ENCODE assay signal across 24 cellular contexts in genomic region chr14:85987292-85987691, GRCh38.
"Had no signal": no experiment of that assay in that cellular context is flagged by ENCODE, and none has a peak within 500 bp of the region (broad histone marks: within the 10 kb centered on the region; RNA-seq: fewer than 3 reads in every experiment).

No MANE protein-coding gene starts in this region.

- DNase-seq: dorsolateral prefrontal cortex; effector CD4-positive, alpha-beta T cell; foreskin fibroblast; gastrocnemius medialis; head of caudate nucleus; kidney; left lung; mesenchymal stem cell; naive thymus-derived CD8-positive, alpha-beta T cell; nephron progenitor cell; nucleus accumbens; sigmoid colon; stimulated activated CD4-positive, alpha-beta T cell treated with anti-CD3 and anti-CD28 coated beads, Interleukin-2, amount 100 ng/mL, for 24 hours; stimulated activated CD4-positive, alpha-beta T cell treated with anti-CD3 and anti-CD28 coated beads, Interleukin-4, amount 100 ng/mL, for 24 hours; stimulated activated naive CD4-positive, alpha-beta T cell treated with Interleukin-2 at 50 U/mL for 16 hours; stomach; testis; tibial artery had no signal

- H3K9me3 Mint-ChIP-seq: nephron progenitor cell; stimulated activated effector memory CD8-positive, alpha-beta T cell treated with anti-CD3 and anti-CD28 coated beads, Interleukin-12 subunit alpha, Interleukin-12 subunit beta, amount 100 ng/mL, for 72 hours; type B pancreatic cell had no signal

- H3K4me3 ChIP-seq: dorsolateral prefrontal cortex, gastrocnemius medialis, left lung, prostate gland, right atrium auricular region, sigmoid colon, stomach, testis, tibial artery had no signal

- H3K27ac Mint-ChIP-seq: naive thymus-derived CD8-positive, alpha-beta T cell; stimulated activated effector memory CD8-positive, alpha-beta T cell treated with anti-CD3 and anti-CD28 coated beads, Interleukin-12 subunit alpha, Interleukin-12 subunit beta, amount 100 ng/mL, for 72 hours; type B pancreatic cell had no signal

- FAIRE-seq: colon, kidney had no signal

- H3K27me3 Mint-ChIP-seq: naive thymus-derived CD8-positive, alpha-beta T cell; type B pancreatic cell had no signal

- H3K36me3 Mint-ChIP-seq: stimulated activated effector memory CD8-positive, alpha-beta T cell treated with anti-CD3 and anti-CD28 coated beads, Interleukin-12 subunit alpha, Interleukin-12 subunit beta, amount 100 ng/mL, for 72 hours; type B pancreatic cell had no signal

- H3K27ac ChIP-seq: dorsolateral prefrontal cortex, epithelial cell of prostate, gastrocnemius medialis, left lung, prostate gland, right atrium auricular region, sigmoid colon, stomach, testis, tibial artery had no signal

- H3K4me1 Mint-ChIP-seq: nephron progenitor cell; stimulated activated effector memory CD8-positive, alpha-beta T cell treated with anti-CD3 and anti-CD28 coated beads, Interleukin-12 subunit alpha, Interleukin-12 subunit beta, amount 100 ng/mL, for 72 hours had no signal

- H3K4me1 ChIP-seq: gastrocnemius medialis, left lung, prostate gland, right atrium auricular region, sigmoid colon, stomach, testis, tibial artery had no signal

- H3K4me3 Mint-ChIP-seq: naive thymus-derived CD8-positive, alpha-beta T cell; nephron progenitor cell; stimulated activated effector memory CD8-positive, alpha-beta T cell treated with anti-CD3 and anti-CD28 coated beads, Interleukin-12 subunit alpha, Interleukin-12 subunit beta, amount 100 ng/mL, for 72 hours; type B pancreatic cell had no signal

- H3K27me3 ChIP-seq: dorsolateral prefrontal cortex, gastrocnemius medialis, left lung, right atrium auricular region, sigmoid colon, stomach, testis, tibial artery had no signal

- H3K36me3 ChIP-seq: gastrocnemius medialis, left lung, prostate gland, right atrium auricular region, sigmoid colon, stomach, tibial artery had no signal

- H3K9me3 ChIP-seq: gastrocnemius medialis, left lung, prostate gland, right atrium auricular region, stomach, testis, tibial artery had no signal
